Comparison of ENCODE assay signal across 24 cellular contexts in genomic region chr1:81525085-81525484, GRCh38.
"Had no signal": no experiment of that assay in that cellular context is flagged by ENCODE, and none has a peak within 500 bp of the region (broad histone marks: within the 10 kb centered on the region; RNA-seq: fewer than 3 reads in every experiment).

No MANE protein-coding gene starts in this region.

- H3K4me3 ChIP-seq: adrenal gland, Peyer's patch, SJSA1 had no signal

- DNase-seq: activated CD4-positive, alpha-beta T cell treated with anti-CD3 and anti-CD28 coated beads, Interleukin-2, amount 10 ng/mL, durations not matched to agents 24 days and 14 days; activated CD4-positive, alpha-beta T cell treated with anti-CD3 and anti-CD28 coated beads, Interleukin-2, amount 50 U/mL, for 4 hours; activated CD8-positive, alpha-beta T cell treated with anti-CD3 and anti-CD28 coated beads for 36 hours; activated gamma-delta T cell treated with Interleukin-2 at 50 U/mL for 16 hours; activated naive CD4-positive, alpha-beta T cell treated with anti-CD3 and anti-CD28 coated beads for 36 hours; activated T-cell treated with anti-CD3 and anti-CD28 coated beads, Interleukin-2, amount 50 U/mL, for 24 hours; adrenal gland; caudate nucleus; cerebellar nuclear complex; Karpas-422; NCI-H1105; NCI-H1417 treated with DMSO at 0.1 percent for 48 hours; NCI-H187 treated with DMSO at 0.1 percent for 48 hours; NCI-H2081; NCI-H226; NCI-H446 treated with DMSO at 0.1 percent for 48 hours; NCI-H524; PC-3; Peyer's patch; RPMI8226; SHP77 treated with DMSO at 0.1 percent for 48 hours; SK-N-SH had no signal

- H3K4me1 ChIP-seq: adrenal gland, Peyer's patch, SJSA1 had no signal

- H3K27ac ChIP-seq: adrenal gland, Peyer's patch, SJSA1 had no signal

- H3K27me3 ChIP-seq: adrenal gland, Peyer's patch, SJSA1 had no signal

- H3K9me3 ChIP-seq: adrenal gland, Peyer's patch, SJSA1, SK-N-SH had no signal

- ATAC-seq: activated CD8-positive, alpha-beta T cell treated with anti-CD3 and anti-CD28 coated beads for 36 hours; activated naive CD4-positive, alpha-beta T cell treated with anti-CD3 and anti-CD28 coated beads, Interleukin-2, amount 50 U/mL, for 72 hours; PC-3 had no signal

- H3K36me3 ChIP-seq: adrenal gland, Peyer's patch, SJSA1 had no signal
